In genomic region chr12:64218597-64218996, GRCh38 we compare ENCODE assay signal across 14 cellular contexts. TPM values are rescaled to one million over a fixed set of nuclear protein-coding genes. Genes with fewer than 3 reads are reported as not detected.
A peak's percentile ranks its signal among the peaks of the same experiment; 100 is the strongest.
DNase-seq lines count a peak whose midpoint lies in the region; ATAC-seq lines count a peak whose summit lies in the region.
"Had no signal": no experiment of that assay in that cellular context is flagged by ENCODE, and none has a peak within 500 bp of the region (broad histone marks: within the 10 kb centered on the region; RNA-seq: fewer than 3 reads in every experiment).

No MANE protein-coding gene starts in this region.

- H3K4me1 ChIP-seq in Karpas-422 (ENCODE audit: low read length), result peaks cover 50% of the 10 kb centered on the region

- H3K9me3 ChIP-seq in Karpas-422 (ENCODE audit: low read length), result no peaks in the 10 kb centered on the region
- H3K9me3 ChIP-seq: BLaER1 treated with 17β-estradiol and CSF1 and Interleukin-3, amounts not matched to agents 10 nM and 100 nM had no signal

- H3K27ac ChIP-seq in Karpas-422 (ENCODE audit: low read length), result no peak overlapping the region
- H3K27ac ChIP-seq: BLaER1 treated with 17β-estradiol and CSF1 and Interleukin-3, amounts not matched to agents 10 nM and 100 nM had no signal

- DNase-seq in activated naive CD4-positive, alpha-beta T cell (lab: John Stamatoyannopoulos, UW), result no peak
- DNase-seq in Karpas-422 (no peak), SK-N-DZ (ENCODE audit: low spot score) (no peak), SKM-1 treated with dmso at 0.1 percent for 144 hours (lab: John Stamatoyannopoulos, UW; ENCODE audit: unreplicated experiment) (no peak), NCI-H446 treated with DMSO at 0.1 percent for 48 hours (lab: John Stamatoyannopoulos, UW) (no peak)
- peak; percentile 5 for DNase-seq in central memory CD4-positive, alpha-beta T cell
- DNase-seq in stimulated activated naive CD8-positive, alpha-beta T cell treated with anti-CD3 and anti-CD28 coated beads, Interleukin-15, amount 100 ng/mL, for 72 hours, result no peak
- DNase-seq: H7, head of caudate nucleus, NCI-H187, SW 1271 had no signal

- H3K4me2 ChIP-seq in Karpas-422 (ENCODE audit: low read depth, low read length, poor library complexity, severe bottlenecking), result peak overlapping the region; percentile 85

- no peaks in the 10 kb centered on the region for H3K27me3 Mint-ChIP-seq in activated naive CD4-positive, alpha-beta T cell treated with anti-CD3 and anti-CD28 coated beads, Interleukin-2, amount 50 U/mL, for 24 hours
- H3K27me3 Mint-ChIP-seq in stimulated activated naive CD8-positive, alpha-beta T cell treated with anti-CD3 and anti-CD28 coated beads, Interleukin-15, amount 100 ng/mL, for 72 hours, result no peaks in the 10 kb centered on the region

- peaks cover 50% of the 10 kb centered on the region for H3K4me1 Mint-ChIP-seq in activated naive CD4-positive, alpha-beta T cell treated with anti-CD3 and anti-CD28 coated beads, Interleukin-2, amount 50 U/mL, for 24 hours
- H3K4me1 Mint-ChIP-seq in stimulated activated naive CD8-positive, alpha-beta T cell treated with anti-CD3 and anti-CD28 coated beads, Interleukin-15, amount 100 ng/mL, for 72 hours, result peaks cover 32% of the 10 kb centered on the region

- no peak overlapping the region for H2AFZ ChIP-seq in Karpas-422 (ENCODE audit: low read length)

- H3K27ac Mint-ChIP-seq in activated naive CD4-positive, alpha-beta T cell treated with anti-CD3 and anti-CD28 coated beads, Interleukin-2, amount 50 U/mL, for 24 hours, result peak overlapping the region; percentile 78
- H3K27ac Mint-ChIP-seq in stimulated activated naive CD8-positive, alpha-beta T cell treated with anti-CD3 and anti-CD28 coated beads, Interleukin-15, amount 100 ng/mL, for 72 hours, result peak overlapping the region in 1 of 2 donors; percentile 29

- H3K36me3 Mint-ChIP-seq in activated naive CD4-positive, alpha-beta T cell treated with anti-CD3 and anti-CD28 coated beads, Interleukin-2, amount 50 U/mL, for 24 hours, result peaks cover 7% of the 10 kb centered on the region

- H3K4me3 Mint-ChIP-seq in activated naive CD4-positive, alpha-beta T cell treated with anti-CD3 and anti-CD28 coated beads, Interleukin-2, amount 50 U/mL, for 24 hours, result peak overlapping the region; percentile 45
- H3K4me3 Mint-ChIP-seq in stimulated activated naive CD8-positive, alpha-beta T cell treated with anti-CD3 and anti-CD28 coated beads, Interleukin-15, amount 100 ng/mL, for 72 hours, result peak overlapping the region; percentile 52 to 60

- peaks cover 6% of the 10 kb centered on the region for H3K36me3 ChIP-seq in Karpas-422 (ENCODE audit: insufficient read depth, low read length)

- H3K9me3 Mint-ChIP-seq in activated naive CD4-positive, alpha-beta T cell treated with anti-CD3 and anti-CD28 coated beads, Interleukin-2, amount 50 U/mL, for 24 hours, result no peaks in the 10 kb centered on the region
- no peaks in the 10 kb centered on the region for H3K9me3 Mint-ChIP-seq in stimulated activated naive CD8-positive, alpha-beta T cell treated with anti-CD3 and anti-CD28 coated beads, Interleukin-15, amount 100 ng/mL, for 72 hours

- no peaks in the 10 kb centered on the region for H4K20me1 ChIP-seq in Karpas-422 (ENCODE audit: insufficient read depth, low read depth, low read length)
- H4K20me1 ChIP-seq: BLaER1 treated with 17β-estradiol and CSF1 and Interleukin-3, amounts not matched to agents 10 nM and 100 nM had no signal

- ATAC-seq in stimulated activated naive CD8-positive, alpha-beta T cell treated with anti-CD3 and anti-CD28 coated beads, Interleukin-15, amount 100 ng/mL, for 72 hours, result no peak
- ATAC-seq: left lobe of liver had no signal

- H3K9ac ChIP-seq in Karpas-422 (ENCODE audit: low read length), result no peak overlapping the region
- H3K9ac ChIP-seq: BLaER1 treated with 17β-estradiol and CSF1 and Interleukin-3, amounts not matched to agents 10 nM and 100 nM had no signal

- H3K79me2 ChIP-seq in Karpas-422 (ENCODE audit: low read length), result peaks cover 55% of the 10 kb centered on the region

- no peaks in the 10 kb centered on the region for H3K27me3 ChIP-seq in Karpas-422 (ENCODE audit: low read length)
- H3K27me3 ChIP-seq: BLaER1 treated with 17β-estradiol and CSF1 and Interleukin-3, amounts not matched to agents 10 nM and 100 nM had no signal

- no peaks in the 10 kb centered on the region for H3K9me2 ChIP-seq in Karpas-422 (replicated peaks; ENCODE audit: insufficient read depth, low read length)

- H3K4me3 ChIP-seq in Karpas-422 (ENCODE audit: low read length), result no peak overlapping the region
- H3K4me3 ChIP-seq: BLaER1 treated with 17β-estradiol and CSF1 and Interleukin-3, amounts not matched to agents 10 nM and 100 nM had no signal

RNA-seq across cellular contexts. Expression of gene KICS2, which starts 3.5 kb away (rescaled TPM):
- 13.0 and 30.7 TPM in 2 replicates for total RNA-seq in Karpas-422 (2014; rRNA removed; shearing (Covaris generic); ENCODE audit: low replicate concordance)
- 3.7 and 5.4 TPM in 2 replicates for polyA plus RNA-seq in SK-N-DZ (2014; cell fraction: cytosol; rRNA removed)
- 2.8 and 6.0 TPM in 2 replicates for polyA plus RNA-seq in SK-N-DZ (2014; cell fraction: nucleus; rRNA removed)
